In the genomic region with DNA sequence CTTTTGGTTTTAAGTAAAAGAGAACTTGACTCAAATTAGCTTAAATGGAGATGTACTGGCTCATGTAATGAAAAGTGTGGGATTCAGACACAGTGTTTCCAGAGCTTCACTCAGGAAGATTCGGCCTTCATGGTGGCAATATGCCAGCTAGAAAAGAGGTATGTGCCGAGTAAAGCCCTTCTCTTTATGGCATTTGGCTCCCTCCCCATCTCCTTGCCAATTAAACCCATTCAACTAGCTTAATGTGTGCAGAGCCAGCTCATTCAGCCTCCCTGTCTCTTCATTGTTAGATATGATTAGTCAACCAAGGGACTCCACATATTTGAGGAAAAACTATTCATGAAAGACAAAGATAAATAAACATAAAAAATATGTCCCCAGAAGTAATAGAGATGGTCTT, we compare ENCODE assay signal across 13 cellular contexts. TPM values are rescaled to one million over a fixed set of nuclear protein-coding genes. Genes with fewer than 3 reads are reported as not detected.
DNase-seq lines count a peak whose midpoint lies in the region; ATAC-seq and TF ChIP-seq lines count a peak whose summit lies in the region.
"Had no signal": no experiment of that assay in that cellular context is flagged by ENCODE, and none has a peak within 500 bp of the region (broad histone marks: within the 10 kb centered on the region; RNA-seq: fewer than 3 reads in every experiment).

No MANE protein-coding gene starts in this region.

- H3K79me2 ChIP-seq in Karpas-422 (ENCODE audit: low read length) (no peaks in the 10 kb centered on the region), osteoblast (ENCODE audit: insufficient read depth, low read length) (no peaks in the 10 kb centered on the region)

- H3K4me2 ChIP-seq in Karpas-422 (ENCODE audit: low read depth, low read length, poor library complexity, severe bottlenecking) (no peak overlapping the region), osteoblast (ENCODE audit: insufficient read depth, low read length) (no peak overlapping the region)

- no peaks in the 10 kb centered on the region for H3K27me3 ChIP-seq in Karpas-422 (ENCODE audit: low read length)
- H3K27me3 ChIP-seq in osteoblast (ENCODE audit: insufficient read depth, low read length) = no peaks in the 10 kb centered on the region
- H3K27me3 ChIP-seq in testis = no peaks in the 10 kb centered on the region
- H3K27me3 ChIP-seq: esophagus muscularis mucosa, neutrophil had no signal

- TF ChIP-seq CTCF in VCaP (conservative IDR thresholded peaks at IDR 0.05) (no peak), osteoblast (IDR thresholded peaks at IDR 0.05; ENCODE audit: extremely low read depth, low read depth, low read length) (no peak), testis (IDR thresholded peaks at IDR 0.05) (no peak)

- TF ChIP-seq POLR2A in testis (IDR thresholded peaks at IDR 0.05) = no peak

- H3K4me1 ChIP-seq in Karpas-422 (ENCODE audit: low read length) (peaks cover 19% of the 10 kb centered on the region), osteoblast (ENCODE audit: insufficient read depth, low read length) (peaks cover 14% of the 10 kb centered on the region), testis (no peaks in the 10 kb centered on the region)

- no peaks in the 10 kb centered on the region for H4K20me1 ChIP-seq in Karpas-422 (ENCODE audit: insufficient read depth, low read depth, low read length)
- no peaks in the 10 kb centered on the region for H4K20me1 ChIP-seq in osteoblast (ENCODE audit: insufficient read depth, low read length)

- DNase-seq in Karpas-422 (no peak), NCI-H2107 treated with DMSO at 0.1 percent for 48 hours (lab: John Stamatoyannopoulos, UW; ENCODE audit: unreplicated experiment) (peak; percentile 20), osteoblast (ENCODE audit: insufficient read length, low spot score, missing footprints) (peak; percentile 10), SIG-M5 (lab: John Stamatoyannopoulos, UW) (no peak), testis (no peak)
- no peak for DNase-seq in stimulated activated CD4-positive, alpha-beta T cell treated with anti-CD3 and anti-CD28 coated beads, Interleukin-4, amount 100 ng/mL, for 24 hours
- DNase-seq: activated T-cell treated with anti-CD3 and anti-CD28 coated beads, Interleukin-2, amount 50 U/mL, for 48 hours; C1 segment of cervical spinal cord; SW 1271 had no signal

- H3K9ac ChIP-seq in Karpas-422 (ENCODE audit: low read length) = no peak overlapping the region

- 37 to 38% methylated on average over 2 of the region's 2 CpGs for WGBS in testis, 2 donors

- intact Hi-C loops in testis (cut with DNase I; ENCODE audit: low total_unique reads) = no loop called here

- no peak for ATAC-seq in GM19035 (IDR thresholded peaks at IDR 0.05; ENCODE audit: unreplicated experiment)

- H3K27ac ChIP-seq in Karpas-422 (ENCODE audit: low read length) = no peak overlapping the region
- peak overlapping the region; percentile 48 for H3K27ac ChIP-seq in VCaP
- H3K27ac ChIP-seq in osteoblast (ENCODE audit: low read depth, low read length) = no peak overlapping the region
- no peak overlapping the region for H3K27ac ChIP-seq in testis
- H3K27ac ChIP-seq: esophagus muscularis mucosa, neutrophil had no signal

- H2AFZ ChIP-seq in Karpas-422 (ENCODE audit: low read length) = peak overlapping the region; percentile 63
- peak overlapping the region; percentile 7 for H2AFZ ChIP-seq in osteoblast (ENCODE audit: low read length)

- H3K9me3 ChIP-seq in Karpas-422 (ENCODE audit: low read length) = no peaks in the 10 kb centered on the region
- H3K9me3 ChIP-seq in osteoblast (ENCODE audit: low read depth, low read length) = no peaks in the 10 kb centered on the region
- H3K9me3 ChIP-seq in testis = no peaks in the 10 kb centered on the region
- H3K9me3 ChIP-seq: esophagus muscularis mucosa, neutrophil had no signal

- no peak overlapping the region for H3K4me3 ChIP-seq in Karpas-422 (ENCODE audit: low read length)
- no peak overlapping the region for H3K4me3 ChIP-seq in osteoblast (ENCODE audit: insufficient read depth, low read length)
- no peak overlapping the region for H3K4me3 ChIP-seq in testis
- H3K4me3 ChIP-seq: esophagus muscularis mucosa had no signal

- H3K36me3 ChIP-seq in Karpas-422 (ENCODE audit: insufficient read depth, low read length) (no peaks in the 10 kb centered on the region), osteoblast (ENCODE audit: insufficient read depth, low read length) (no peaks in the 10 kb centered on the region), testis (ENCODE audit: low read depth, missing control alignments) (no peaks in the 10 kb centered on the region)
- H3K36me3 ChIP-seq: esophagus muscularis mucosa, neutrophil had no signal

- no peaks in the 10 kb centered on the region for H3K9me2 ChIP-seq in Karpas-422 (replicated peaks; ENCODE audit: insufficient read depth, low read length)

RNA-seq across cellular contexts. Expression of a gene that starts 15.0 kb away (rescaled TPM):
- 83.4 and 123 TPM in 2 replicates for total RNA-seq in Karpas-422 (2014; rRNA removed; shearing (Covaris generic); ENCODE audit: low replicate concordance)
- total RNA-seq in osteoblast (29.8 and 30.8 TPM in 2 replicates), testis (10 to 100 TPM in 1 of 2 donors, 1 to 10 TPM in 1; 7.6 to 11.0 TPM)
- 7.5 TPM for polyA plus RNA-seq in testis (ENCODE audit: insufficient read depth, low read depth, low replicate concordance)

RNA-seq across cellular contexts. Expression of a gene that starts 33.1 kb away (rescaled TPM):
- total RNA-seq in Karpas-422 (2014; rRNA removed; shearing (Covaris generic); ENCODE audit: low replicate concordance) = 20.7 and 27.5 TPM in 2 replicates
- total RNA-seq in osteoblast (22.8 and 28.0 TPM in 2 replicates), testis (10 to 100 TPM; 17.4 to 23.5 TPM)
- 13.1 TPM for polyA plus RNA-seq in testis (ENCODE audit: insufficient read depth, low read depth, low replicate concordance)

RNA-seq across cellular contexts. Expression of a gene that starts 33.5 kb away (rescaled TPM):
- total RNA-seq in Karpas-422 (2014; rRNA removed; shearing (Covaris generic); ENCODE audit: low replicate concordance) = 47.8 and 61.4 TPM in 2 replicates
- 45.4 and 53.6 TPM in 2 replicates for total RNA-seq in osteoblast
- total RNA-seq in testis = 10 to 100 TPM; 57.1 to 90.2 TPM
- polyA plus RNA-seq in testis (ENCODE audit: insufficient read depth, low read depth, low replicate concordance) = 64.4 TPM

Comparison
In these comparisons a context has a peak if more than half of its experiments do, and no peak if none do; other contexts are left out.
1. DNase-seq: peak in NCI-H2107 treated with DMSO at 0.1 percent for 48 hours (single experiment) and osteoblast (single experiment); none in Karpas-422 (single experiment), SIG-M5 (single experiment), stimulated activated CD4-positive, alpha-beta T cell treated with anti-CD3 and anti-CD28 coated beads, Interleukin-4, amount 100 ng/mL, for 24 hours (single experiment) and testis (single experiment).